Comparison of ENCODE assay signal across 9 cellular contexts in the genomic region with DNA sequence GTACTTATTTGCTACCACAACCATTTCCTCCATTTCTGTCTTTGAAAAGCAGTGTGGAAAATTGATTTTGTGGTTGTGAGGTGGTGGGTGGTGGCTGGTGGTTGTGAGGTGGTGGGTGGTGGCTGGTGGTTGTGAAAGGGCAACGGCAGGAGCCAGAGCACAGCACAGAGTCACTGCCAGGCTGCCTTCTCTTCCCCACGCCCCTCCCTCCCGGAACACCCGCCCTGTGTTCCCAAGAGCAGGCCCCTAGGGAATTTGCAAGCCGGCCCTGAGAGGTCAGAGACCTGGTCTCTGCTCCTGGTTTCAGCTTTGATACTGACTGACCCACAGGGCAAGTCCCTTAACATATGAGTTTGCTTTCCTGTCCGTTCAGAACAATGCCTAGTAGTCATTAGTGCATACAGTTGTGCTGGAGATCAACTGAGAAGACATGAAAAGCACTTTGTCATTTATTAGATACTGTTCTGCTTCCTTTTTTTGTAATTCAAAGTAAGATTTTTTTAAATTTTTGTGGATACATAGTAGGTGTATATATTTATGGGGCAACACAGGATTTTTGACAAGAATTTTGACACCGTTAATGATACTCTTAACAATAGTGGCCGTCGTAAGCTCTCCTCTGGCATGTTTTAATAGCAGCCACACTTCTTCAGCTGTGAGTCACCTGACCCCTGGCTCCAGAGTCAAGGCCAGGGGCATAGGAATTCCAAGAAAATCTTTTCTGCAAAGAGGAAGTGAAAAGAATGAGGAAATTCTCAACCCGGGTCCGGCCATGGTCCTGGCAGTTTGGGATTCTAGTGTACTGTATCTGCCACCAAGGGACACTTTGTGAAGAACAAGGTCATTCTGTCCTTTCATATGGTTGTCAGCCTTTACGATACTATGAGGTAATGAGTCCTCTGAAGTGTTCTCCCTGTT. TPM values are rescaled to one million over a fixed set of nuclear protein-coding genes. Genes with fewer than 3 reads are reported as not detected.
DNase-seq lines count a peak whose midpoint lies in the region; ATAC-seq and TF ChIP-seq lines count a peak whose summit lies in the region.
"Had no signal": no experiment of that assay in that cellular context is flagged by ENCODE, and none has a peak within 500 bp of the region (broad histone marks: within the 10 kb centered on the region; RNA-seq: fewer than 3 reads in every experiment).

No MANE protein-coding gene starts in this region.

- no peak overlapping the region for H3K4me3 ChIP-seq in GM12865 (ENCODE audit: low read depth, low read length)
- H3K4me3 ChIP-seq in heart left ventricle: no peak overlapping the region
- no peak overlapping the region for H3K4me3 ChIP-seq in gastrocnemius medialis

- H3K9me3 ChIP-seq in heart left ventricle: no peaks in the 10 kb centered on the region
- no peaks in the 10 kb centered on the region for H3K9me3 ChIP-seq in gastrocnemius medialis

- peak; percentile 9 for DNase-seq in GM12865 (ENCODE audit: low read depth)
- peak; percentile 64 to 78 (median 66) for DNase-seq in heart left ventricle
- DNase-seq in gastrocnemius medialis: peak in 1 of 2 donors; percentile 5
- DNase-seq in COLO668 (lab: John Stamatoyannopoulos, UW; ENCODE audit: unreplicated experiment): no peak
- DNase-seq in substantia nigra (lab: John Stamatoyannopoulos, UW): no peak
- DNase-seq in posterior cingulate gyrus: no peak
- DNase-seq: NCI-H446 had no signal

- intact Hi-C loops in heart left ventricle (cut with DNase I): loop anchor here in 2 of 10 donors (5.0 kb wide), 1 partner anchor 308 kb away; no protein-coding TSS in a partner anchor
- intact Hi-C loops in gastrocnemius medialis (cut with DNase I; ENCODE audit: low total_unique reads): no loop called here
- intact Hi-C loops in posterior cingulate gyrus (cut with DNase I): no loop called here

- no peak for TF ChIP-seq CTCF in GM12865 (IDR thresholded peaks at IDR 0.05; ENCODE audit: insufficient read depth, low read depth, low read length, missing control alignments)
- TF ChIP-seq CTCF in heart left ventricle (IDR thresholded peaks at IDR 0.05): no peak
- no peak for TF ChIP-seq CTCF in gastrocnemius medialis (IDR thresholded peaks at IDR 0.05 in 4 of 5, conservative IDR thresholded peaks at IDR 0.05 in 1 of 5)

- 32 to 46% (median 40%) methylated on average over 12 of the region's 12 CpGs for WGBS in heart left ventricle, 4 donors

- H3K27ac ChIP-seq in heart left ventricle: peak overlapping the region in 11 of 12 donors; percentile 12 to 63 (median 35)
- peak overlapping the region in 3 of 4 donors; percentile 44 to 57 (median 44) for H3K27ac ChIP-seq in gastrocnemius medialis
- H3K27ac ChIP-seq in substantia nigra (ENCODE audit: low read depth, low read length, poor library complexity, severe bottlenecking): no peak overlapping the region

- H3K4me1 ChIP-seq in heart left ventricle (peaks cover 0 to 26% (median 14%) of the 10 kb centered on the region in 12 donors), gastrocnemius medialis (peaks cover 0 to 12% of the 10 kb centered on the region in 2 donors)

- H3K27me3 ChIP-seq in heart left ventricle (no peaks in the 10 kb centered on the region), gastrocnemius medialis (no peaks in the 10 kb centered on the region)

- ATAC-seq in SK-N-SH treated with all-trans-retinoic acid at 6 μM for 48 hours (peak; percentile 55; the same call in 1 of the 3 replicates), heart left ventricle (peak; percentile 77 to 97 (median 88)), gastrocnemius medialis (peak; percentile 66 to 83), HG03196 (IDR thresholded peaks at IDR 0.05; ENCODE audit: unreplicated experiment) (no peak)

- peaks cover 0 to 70% (median 9%) of the 10 kb centered on the region in 9 donors for H3K36me3 ChIP-seq in heart left ventricle
- peaks cover 0 to 9% of the 10 kb centered on the region in 2 donors for H3K36me3 ChIP-seq in gastrocnemius medialis

- no peak for TF ChIP-seq POLR2A in heart left ventricle (IDR thresholded peaks at IDR 0.05)
- no peak for TF ChIP-seq POLR2A in gastrocnemius medialis (IDR thresholded peaks at IDR 0.05)

- in situ Hi-C loops in gastrocnemius medialis (cut with MboI; ENCODE audit: low sequenced_read_pairs in 4 of 4): no loop called here

TF ChIP-seq in SK-N-SH treated with all-trans-retinoic acid at 6 μM for 48 hours, 23 proteins besides CTCF, POLR2A, EP300 and RAD21:
- TF ChIP-seq PPARA (CRISPR knock-in tag; IDR thresholded peaks at IDR 0.05; ENCODE audit: borderline replicate concordance) (no peak), ZC3H10 (CRISPR knock-in tag; IDR thresholded peaks at IDR 0.05) (no peak), BACH2 (CRISPR knock-in tag; IDR thresholded peaks at IDR 0.05; ENCODE audit: borderline replicate concordance) (no peak)

RNA-seq across cellular contexts. Expression of gene ITGA6, which starts 53.2 kb away (rescaled TPM):
- 10 to 100 TPM; 40.5 to 84.8 (median 51.2) TPM for total RNA-seq in heart left ventricle
- polyA plus RNA-seq in heart left ventricle: 10 to 100 TPM; 11.8 to 37.2 TPM
- total RNA-seq in gastrocnemius medialis: 10 to 100 TPM; 22.5 to 40.6 (median 29.2) TPM

Comparison
In these comparisons a context has a peak if more than half of its experiments do, and no peak if none do; other contexts are left out.
1. DNase-seq: peak in GM12865 (single experiment) and heart left ventricle (5 of 5); none in COLO668 (single experiment), substantia nigra (0 of 49) and posterior cingulate gyrus (0 of 10).